In genomic region chr2:164852086-164852485, GRCh38 we compare ENCODE assay signal across 9 cellular contexts. TPM values are rescaled to one million over a fixed set of nuclear protein-coding genes. Genes with fewer than 3 reads are reported as not detected.
"Had no signal": no experiment of that assay in that cellular context is flagged by ENCODE, and none has a peak within 500 bp of the region (broad histone marks: within the 10 kb centered on the region; RNA-seq: fewer than 3 reads in every experiment).

No MANE protein-coding gene starts in this region.

- FAIRE-seq: G401.6, GM12878, GM12891, GM12892, GM18507, GM19239 had no signal

- DNase-seq: GDM1, GF-D8 had no signal

- ATAC-seq: GM12878 had no signal

- H3K4me3 ChIP-seq: GM12878 had no signal

RNA-seq across cellular contexts. Expression of gene COBLL1, which starts 10.5 kb away (rescaled TPM):
- total RNA-seq: G401 had no signal
- polyA plus RNA-seq: GM12878 had no signal
